ENCODE assay signal across 12 cellular contexts in genomic region chr1:208158640-208159541, GRCh38.
A peak's percentile ranks its signal among the peaks of the same experiment; 100 is the strongest.
DNase-seq lines count a peak whose midpoint lies in the region; ATAC-seq, FAIRE-seq and TF ChIP-seq lines count a peak whose summit lies in the region.
"Had no signal": no experiment of that assay in that cellular context is flagged by ENCODE, and none has a peak within 500 bp of the region (broad histone marks: within the 10 kb centered on the region; RNA-seq: fewer than 3 reads in every experiment).

No MANE protein-coding gene starts in this region.

- CTCF ChIA-PET in GM12878 (lab: Yijun Ruan, JAX) = interaction anchor here (0.9 to 2.1 kb wide), 6 partner anchors 19 to 86 kb away, joined by 3 to 8 read pairs (median 4); no protein-coding TSS in a partner anchor

- H2AFZ ChIP-seq in GM12878 (ENCODE audit: control insufficient read depth, low read depth, low read length) = no peak overlapping the region

- H3K79me1 ChIP-seq in mesendoderm (ENCODE audit: low read length) = peaks cover 1% of the 10 kb centered on the region

- peak in 1 of 2 donors; percentile 35 for DNase-seq in cardiac muscle cell (ENCODE audit: low read depth in 1 of 2, low spot score in 1 of 2)
- no peak for DNase-seq in heart right ventricle
- DNase-seq in GM12878 (ENCODE audit: low read depth, low spot score) = no peak
- DNase-seq in mesendoderm = peak; percentile 89
- DNase-seq in vagina (ENCODE audit: extremely low spot score in 2 of 2) = no peak
- no peak for DNase-seq in foreskin fibroblast
- DNase-seq in dorsolateral prefrontal cortex = no peak
- DNase-seq: activated T-cell treated with anti-CD3 and anti-CD28 coated beads, Interleukin-2, amount 50 U/mL, for 1 hour; effector CD8-positive, alpha-beta T cell; NCI-H345; stimulated activated CD8-positive, alpha-beta memory T cell treated with anti-CD3 and anti-CD28 coated beads, Interleukin-4, amount 100 ng/mL, for 48 hours had no signal

- H2AK5ac ChIP-seq in mesendoderm (ENCODE audit: low read length) = peak overlapping the region; percentile 77

- H2BK5ac ChIP-seq in mesendoderm (ENCODE audit: low read length) = no peak overlapping the region

- no peak overlapping the region for H2BK120ac ChIP-seq in mesendoderm (ENCODE audit: low read depth, low read length)

- no peak overlapping the region for H4K5ac ChIP-seq in mesendoderm (ENCODE audit: low read length)

- H3K27me3 ChIP-seq in cardiac muscle cell (peaks cover 3% of the 10 kb centered on the region), heart right ventricle (no peaks in the 10 kb centered on the region), GM12878 (replicated peaks in 1 of 2; ENCODE audit: control insufficient read depth in 2 of 2, insufficient read depth in 2 of 2, low read length in 1 of 2) (no peaks in the 10 kb centered on the region; a peak in 1 of 4 replicates), mesendoderm (ENCODE audit: insufficient read depth, low read length, poor library complexity) (no peaks in the 10 kb centered on the region), vagina (no peaks in the 10 kb centered on the region), dorsolateral prefrontal cortex (no peaks in the 10 kb centered on the region)

- H3K4me2 ChIP-seq in GM12878 (ENCODE audit: control insufficient read depth, insufficient read depth) (no peak overlapping the region), mesendoderm (ENCODE audit: low read length) (no peak overlapping the region)

- H3K4me1 ChIP-seq in cardiac muscle cell (ENCODE audit: low read depth) = peaks cover 49% of the 10 kb centered on the region
- peaks cover 36 to 99% (median 88%) of the 10 kb centered on the region in 9 donors for H3K4me1 ChIP-seq in heart right ventricle
- 0 out of 2 replicates have a peak, but pooled peaks cover 3% of the 10 kb centered on the region for H3K4me1 ChIP-seq in GM12878 (ENCODE audit: control insufficient read depth, insufficient read depth, low read length)
- H3K4me1 ChIP-seq in mesendoderm (ENCODE audit: control insufficient read depth, low read depth, low read length) = peaks cover 32% of the 10 kb centered on the region
- peaks cover 56% of the 10 kb centered on the region for H3K4me1 ChIP-seq in vagina

- H3K23ac ChIP-seq in mesendoderm (ENCODE audit: low read length) = no peak overlapping the region

- no peak overlapping the region for H3K4me3 ChIP-seq in cardiac muscle cell
- H3K4me3 ChIP-seq in heart right ventricle = no peak overlapping the region
- H3K4me3 ChIP-seq in GM12878 = no peak overlapping the region
- no peak overlapping the region for H3K4me3 ChIP-seq in mesendoderm (ENCODE audit: low read length)
- H3K4me3 ChIP-seq in vagina = no peak overlapping the region
- H3K4me3 ChIP-seq in foreskin fibroblast (ENCODE audit: low read depth in 1 of 2, low read length in 2 of 2) = no peak overlapping the region
- no peak overlapping the region for H3K4me3 ChIP-seq in dorsolateral prefrontal cortex

- intact Hi-C loops in heart right ventricle (cut with DNase I) = loop anchor here in 1 of 10 donors (2.0 kb wide), 1 partner anchor 20 kb away; no protein-coding TSS in a partner anchor
- intact Hi-C loops in GM12878 (cut with micrococcal nuclease; ENCODE audit: unreplicated experiment) = no loop called here
- intact Hi-C loops in vagina (cut with DNase I) = no loop called here
- intact Hi-C loops in dorsolateral prefrontal cortex (cut with DNase I) = no loop called here

- TF ChIP-seq CTCF in cardiac muscle cell (IDR thresholded peaks at IDR 0.05; ENCODE audit: low read depth, low read length) (no peak), heart right ventricle (IDR thresholded peaks at IDR 0.05) (no peak), GM12878 (IDR thresholded peaks at IDR 0.05 in 2 of 3, conservative IDR thresholded peaks at IDR 0.05 in 1 of 3; ENCODE audit: control insufficient read depth in 2 of 3, extremely low read depth in 1 of 3, insufficient read depth in 1 of 3, low read depth in 3 of 3, low read length in 3 of 3) (no peak), vagina (IDR thresholded peaks at IDR 0.05) (no peak), foreskin fibroblast (IDR thresholded peaks at IDR 0.05; ENCODE audit: low read depth, low read length) (no peak), dorsolateral prefrontal cortex (IDR thresholded peaks at IDR 0.05 in 54 of 56, conservative IDR thresholded peaks at IDR 0.05 in 2 of 56; ENCODE audit: low read depth in 1 of 56, partially characterized antibody in 56 of 56) (no peak)

- no peaks in the 10 kb centered on the region for H4K20me1 ChIP-seq in GM12878 (ENCODE audit: control insufficient read depth, insufficient read depth)

- TF ChIP-seq POLR2A in GM12878 (IDR thresholded peaks at IDR 0.05; ENCODE audit: low read depth, low read length) = no peak
- no peak for TF ChIP-seq POLR2A in vagina (IDR thresholded peaks at IDR 0.05)

- H3K9me3 ChIP-seq in cardiac muscle cell (ENCODE audit: low read depth) (no peaks in the 10 kb centered on the region), heart right ventricle (no peaks in the 10 kb centered on the region), GM12878 (replicated peaks; ENCODE audit: control insufficient read depth, insufficient read depth, low read length) (no peaks in the 10 kb centered on the region), vagina (no peaks in the 10 kb centered on the region)

- H3K56ac ChIP-seq in mesendoderm (ENCODE audit: low read length) = peak overlapping the region; percentile 62

- H3K79me2 ChIP-seq in GM12878 (ENCODE audit: control insufficient read depth, insufficient read depth, low read length) (no peaks in the 10 kb centered on the region), mesendoderm (ENCODE audit: control insufficient read depth, insufficient read depth, low read length) (no peaks in the 10 kb centered on the region)

- WGBS in heart right ventricle, 2 donors = 57 to 65% methylated on average over 8 of the region's 8 CpGs
- WGBS in GM12878 (ENCODE audit: insufficient coverage, insufficient replicate concordance, low lambda C conversion rate, missing lambda C conversion rate) = 14% methylated on average over 8 of the region's 8 CpGs
- no CpG with 5 or more reads among the region's 8 CpGs for WGBS in mesendoderm (ENCODE audit: extremely low coverage, insufficient coverage, low lambda C conversion rate)

- H2BK15ac ChIP-seq in mesendoderm (replicated peaks; ENCODE audit: low read depth) = no peak overlapping the region

- in situ Hi-C loops in GM12878 (cut with MboI) = no loop called here

- BruUV-seq in GM12878 (replicated peaks; lab: Mats Ljungman, UMichigan) = no TSS peak

- H3K36me3 ChIP-seq in cardiac muscle cell = no peaks in the 10 kb centered on the region
- no peaks in the 10 kb centered on the region for H3K36me3 ChIP-seq in heart right ventricle
- no peaks in the 10 kb centered on the region for H3K36me3 ChIP-seq in GM12878 (ENCODE audit: control insufficient read depth in 2 of 2, insufficient read depth in 2 of 2, low read length in 1 of 2)
- H3K36me3 ChIP-seq in mesendoderm (ENCODE audit: control insufficient read depth, insufficient read depth, low read length) = no peaks in the 10 kb centered on the region
- H3K36me3 ChIP-seq in vagina = no peaks in the 10 kb centered on the region

- H3K9ac ChIP-seq in GM12878 (ENCODE audit: control insufficient read depth, insufficient read depth, low read length) = no peak overlapping the region
- no peak overlapping the region for H3K9ac ChIP-seq in mesendoderm (ENCODE audit: low read length)

- H4K8ac ChIP-seq in mesendoderm (ENCODE audit: low read depth, low read length) = no peak overlapping the region

- no peak for TF ChIP-seq EP300 in GM12878 (IDR thresholded peaks at IDR 0.05; ENCODE audit: borderline replicate concordance in 1 of 2, control insufficient read depth in 1 of 2, low read depth in 2 of 2, low read length in 2 of 2)

- H3K4ac ChIP-seq in mesendoderm (ENCODE audit: low read depth, low read length) = peak overlapping the region; percentile 77

- SMC1A ChIA-PET in GM12878 (lab: Charles Lee; ENCODE audit: uncharacterized antibody, unreplicated experiment) = interaction anchor here (1.0 to 1.3 kb wide), 6 partner anchors 14 to 79 kb away, joined by 3 to 4 read pairs (median 3); no protein-coding TSS in a partner anchor

- FAIRE-seq in GM12878 (lab: Jason Lieb, UNC) = no peak

- H3K18ac ChIP-seq in mesendoderm (ENCODE audit: low read length) = peak overlapping the region; percentile 63

- RAD21 ChIA-PET in GM12878 (lab: Charles Lee; ENCODE audit: unreplicated experiment) = interaction anchor here (0.9 to 1.2 kb wide), 3 partner anchors 29 to 83 kb away, joined by 3 to 4 read pairs (median 4); no protein-coding TSS in a partner anchor

- ATAC-seq in heart right ventricle (no peak), GM12878 (no peak; the same call in 2 of the 3 replicates), HG03378 (IDR thresholded peaks at IDR 0.05; ENCODE audit: unreplicated experiment) (no peak)

- H3K27ac ChIP-seq in cardiac muscle cell (peak overlapping the region; percentile 31), heart right ventricle (peak overlapping the region in 5 of 10 donors; percentile 9 to 79 (median 51)), GM12878 (ENCODE audit: control insufficient read depth, insufficient read depth) (no peak overlapping the region), mesendoderm (ENCODE audit: low read depth, low read length) (peak overlapping the region; percentile 43), vagina (peak overlapping the region; percentile 54), dorsolateral prefrontal cortex (peak overlapping the region in 13 of 59 donors; percentile 0 to 90 (median 18))

- TF ChIP-seq RAD21 in GM12878 (IDR thresholded peaks at IDR 0.05; ENCODE audit: insufficient read depth, low read depth, low read length) = no peak

- POLR2A ChIA-PET in GM12878 (lab: Charles Lee) = interaction anchor here (0.8 kb wide), 1 partner anchor 21 kb away, joined by 3 read pairs; no protein-coding TSS in a partner anchor

TF ChIP-seq in GM12878, 131 proteins besides CTCF, POLR2A, EP300 and RAD21 (continues in another document):
- TF ChIP-seq BHLHE40 (IDR thresholded peaks at IDR 0.05; ENCODE audit: borderline replicate concordance in 1 of 2, low read depth in 2 of 2, low read length in 1 of 2) (0 out of 4 replicates have a peak, but pooled peaks of 1 of the 2 experiments have one; percentile 3), E2F4 (IDR thresholded peaks at IDR 0.05; ENCODE audit: low read depth, low read length) (no peak), SIN3A (IDR thresholded peaks at IDR 0.05; ENCODE audit: low read depth, low read length) (no peak), DPF2 (IDR thresholded peaks at IDR 0.05) (0 out of 2 replicates have a peak, but pooled peaks have one; percentile 7), SPI1 (IDR thresholded peaks at IDR 0.05; ENCODE audit: borderline replicate concordance, insufficient read depth, low read depth, low read length) (peak; percentile 73; the same call in 1 of the 2 replicates)
